Comparison of ENCODE assay signal across 28 cellular contexts in genomic region chr16:59369523-59369922, GRCh38.
"Had no signal": no experiment of that assay in that cellular context is flagged by ENCODE, and none has a peak within 500 bp of the region (broad histone marks: within the 10 kb centered on the region; RNA-seq: fewer than 3 reads in every experiment).

No MANE protein-coding gene starts in this region.

- H3K27ac Mint-ChIP-seq: stimulated activated effector memory CD8-positive, alpha-beta T cell treated with anti-CD3 and anti-CD28 coated beads, Interleukin-12 subunit alpha, Interleukin-12 subunit beta, amount 100 ng/mL, for 72 hours; stimulated activated memory B cell treated with anti-CD40 and anti-IgM and Interleukin-4, amounts not matched to agents 10 μg/mL and 1 μg/mL and 100 μg/mL, for 72 hours; stimulated activated naive B cell treated with anti-CD40 and anti-IgM and Interleukin-4, amounts not matched to agents 10 μg/mL and 1 μg/mL and 100 μg/mL, for 72 hours; stimulated activated naive CD8-positive, alpha-beta T cell treated with anti-CD3 and anti-CD28 coated beads, Interleukin-15, amount 100 ng/mL, for 72 hours; stimulated activated naive CD8-positive, alpha-beta T cell treated with anti-CD3 and anti-CD28 coated beads, Interleukin-15, Interleukin-2, amounts not matched to agents 100 ng/mL and 50 ng/mL, for 24 hours; type B pancreatic cell had no signal

- H3K4me3 Mint-ChIP-seq: stimulated activated effector memory CD8-positive, alpha-beta T cell treated with anti-CD3 and anti-CD28 coated beads, Interleukin-12 subunit alpha, Interleukin-12 subunit beta, amount 100 ng/mL, for 72 hours; stimulated activated memory B cell treated with anti-CD40 and anti-IgM and Interleukin-4, amounts not matched to agents 10 μg/mL and 1 μg/mL and 100 μg/mL, for 72 hours; stimulated activated naive B cell treated with anti-CD40 and anti-IgM and Interleukin-4, amounts not matched to agents 10 μg/mL and 1 μg/mL and 100 μg/mL, for 72 hours; stimulated activated naive CD8-positive, alpha-beta T cell treated with anti-CD3 and anti-CD28 coated beads, Interleukin-15, amount 100 ng/mL, for 72 hours; stimulated activated naive CD8-positive, alpha-beta T cell treated with anti-CD3 and anti-CD28 coated beads, Interleukin-15, Interleukin-2, amounts not matched to agents 100 ng/mL and 50 ng/mL, for 24 hours; type B pancreatic cell had no signal

- H3K36me3 ChIP-seq: stomach, suprapubic skin, thoracic aorta, thyroid gland, tibial artery, tibial nerve, transverse colon, upper lobe of left lung, upper lobe of right lung, uterus, vagina had no signal

- H3K4me1 Mint-ChIP-seq: stimulated activated effector memory CD8-positive, alpha-beta T cell treated with anti-CD3 and anti-CD28 coated beads, Interleukin-12 subunit alpha, Interleukin-12 subunit beta, amount 100 ng/mL, for 72 hours; stimulated activated memory B cell treated with anti-CD40 and anti-IgM and Interleukin-4, amounts not matched to agents 10 μg/mL and 1 μg/mL and 100 μg/mL, for 72 hours; stimulated activated naive B cell treated with anti-CD40 and anti-IgM and Interleukin-4, amounts not matched to agents 10 μg/mL and 1 μg/mL and 100 μg/mL, for 72 hours; stimulated activated naive CD8-positive, alpha-beta T cell treated with anti-CD3 and anti-CD28 coated beads, Interleukin-15, amount 100 ng/mL, for 72 hours had no signal

- H3K9me3 Mint-ChIP-seq: stimulated activated memory B cell treated with anti-CD40 and anti-IgM and Interleukin-4, amounts not matched to agents 10 μg/mL and 1 μg/mL and 100 μg/mL, for 72 hours; type B pancreatic cell had no signal

- H3K27ac ChIP-seq: stomach, suprapubic skin, testis, thoracic aorta, thyroid gland, tibial artery, tibial nerve, transverse colon, upper lobe of left lung, upper lobe of right lung, uterus, vagina had no signal

- H3K27me3 ChIP-seq: stomach, suprapubic skin, testis, thyroid gland, tibial artery, tibial nerve, transverse colon, upper lobe of left lung, upper lobe of right lung, uterus, vagina had no signal

- H3K27me3 Mint-ChIP-seq: stimulated activated memory B cell treated with anti-CD40 and anti-IgM and Interleukin-4, amounts not matched to agents 10 μg/mL and 1 μg/mL and 100 μg/mL, for 72 hours; stimulated activated naive B cell treated with anti-CD40 and anti-IgM and Interleukin-4, amounts not matched to agents 10 μg/mL and 1 μg/mL and 100 μg/mL, for 72 hours; stimulated activated naive CD8-positive, alpha-beta T cell treated with anti-CD3 and anti-CD28 coated beads, Interleukin-15, Interleukin-2, amounts not matched to agents 100 ng/mL and 50 ng/mL, for 24 hours had no signal

- H3K4me3 ChIP-seq: stomach, suprapubic skin, testis, thoracic aorta, thyroid gland, tibial artery, tibial nerve, transverse colon, upper lobe of left lung, upper lobe of right lung, uterus, vagina had no signal

- H3K4me1 ChIP-seq: stomach, suprapubic skin, testis, thyroid gland, tibial artery, tibial nerve, transverse colon, upper lobe of left lung, upper lobe of right lung, uterus, vagina had no signal

- H3K9me3 ChIP-seq: stomach, suprapubic skin, testis, thoracic aorta, thyroid gland, tibial artery, tibial nerve, upper lobe of left lung, upper lobe of right lung, uterus, vagina had no signal

- H3K36me3 Mint-ChIP-seq: stimulated activated effector memory CD8-positive, alpha-beta T cell treated with anti-CD3 and anti-CD28 coated beads, Interleukin-12 subunit alpha, Interleukin-12 subunit beta, amount 100 ng/mL, for 72 hours; stimulated activated memory B cell treated with anti-CD40 and anti-IgM and Interleukin-4, amounts not matched to agents 10 μg/mL and 1 μg/mL and 100 μg/mL, for 72 hours; stimulated activated naive B cell treated with anti-CD40 and anti-IgM and Interleukin-4, amounts not matched to agents 10 μg/mL and 1 μg/mL and 100 μg/mL, for 72 hours; type B pancreatic cell had no signal

- DNase-seq: stimulated activated CD4-positive, alpha-beta T cell treated with anti-CD3 and anti-CD28 coated beads, Interleukin-2, amount 100 ng/mL, for 48 hours; stimulated activated CD4-positive, alpha-beta T cell treated with anti-CD3 and anti-CD28 coated beads, Interleukin-4, amount 100 ng/mL, for 1 hour; stimulated activated CD4-positive, alpha-beta T cell treated with anti-CD3 and anti-CD28 coated beads, Interleukin-4, amount 100 ng/mL, for 24 hours; stimulated activated CD4-positive, alpha-beta T cell treated with anti-CD3 and anti-CD28 coated beads, Interleukin-4, amount 100 ng/mL, for 4 hours; stimulated activated CD8-positive, alpha-beta memory T cell treated with anti-CD3 and anti-CD28 coated beads, Interleukin-4, amount 100 ng/mL, for 48 hours; stimulated activated naive B cell treated with anti-CD40 and anti-IgM and Interleukin-4, amounts not matched to agents 10 μg/mL and 1 μg/mL and 100 μg/mL, for 72 hours; stimulated activated naive CD4-positive, alpha-beta T cell; stimulated activated naive CD4-positive, alpha-beta T cell treated with Interleukin-2 at 50 U/mL for 16 hours; stimulated activated naive CD8-positive, alpha-beta T cell treated with anti-CD3 and anti-CD28 coated beads, Interleukin-15, amount 100 ng/mL, for 72 hours; stimulated activated naive CD8-positive, alpha-beta T cell treated with anti-CD3 and anti-CD28 coated beads, Interleukin-15, Interleukin-2, amounts not matched to agents 100 U/mL and 50 U/mL, for 24 hours; stomach; substantia nigra; testis; thyroid gland; tibial artery; transverse colon; trophoblast cell; upper lobe of left lung; upper lobe of right lung; uterus had no signal
